Comparison of ENCODE assay signal across 1 cellular context in genomic region chr2:12715878-12716249, GRCh38.
TF ChIP-seq lines count a peak whose summit lies in the region.

No MANE protein-coding gene starts in this region.

TF ChIP-seq in K562, 482 proteins besides CTCF, POLR2A, EP300 and RAD21 (continued from another document):
- TF ChIP-seq, protein P1, sequence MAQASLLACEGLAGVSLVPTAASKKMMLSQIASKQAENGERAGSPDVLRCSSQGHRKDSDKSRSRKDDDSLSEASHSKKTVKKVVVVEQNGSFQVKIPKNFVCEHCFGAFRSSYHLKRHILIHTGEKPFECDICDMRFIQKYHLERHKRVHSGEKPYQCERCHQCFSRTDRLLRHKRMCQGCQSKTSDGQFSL (CRISPR knock-in tag; IDR thresholded peaks at IDR 0.05): no peak
- TF ChIP-seq, protein P1 (tag; IDR thresholded peaks at IDR 0.05): peak in 1 of 2 experiments; percentile 73; a peak in 2 of 4 replicates
- TF ChIP-seq NR1H2 (CRISPR knock-in tag; IDR thresholded peaks at IDR 0.05) (no peak), XRCC4 (IDR thresholded peaks at IDR 0.05; ENCODE audit: extremely low read depth, insufficient read depth, insufficient read length) (no peak), E2F4 (CRISPR knock-in tag; IDR thresholded peaks at IDR 0.05; ENCODE audit: low read depth) (no peak), TAF1 (IDR thresholded peaks at IDR 0.05; ENCODE audit: control insufficient read depth, extremely low read depth, insufficient read depth, low read length, severe bottlenecking) (no peak), TGIF2 (CRISPR knock-in tag; IDR thresholded peaks at IDR 0.05) (no peak), POU5F1 (IDR thresholded peaks at IDR 0.05; ENCODE audit: borderline replicate concordance, low read depth, low read length, partially characterized antibody) (no peak), MITF (IDR thresholded peaks at IDR 0.05) (no peak), ZNF311 (CRISPR knock-in tag; IDR thresholded peaks at IDR 0.05) (no peak), STAG1 (CRISPR knock-in tag; IDR thresholded peaks at IDR 0.05; ENCODE audit: borderline replicate concordance) (peak; percentile 9; the same call in 1 of the 2 replicates), ZNF561 (CRISPR knock-in tag; conservative IDR thresholded peaks at IDR 0.05) (no peak), ZBTB7A (IDR thresholded peaks at IDR 0.05; ENCODE audit: borderline replicate concordance, control insufficient read depth, low read depth, low read length) (peak; percentile 22; the same call in 1 of the 2 replicates), ZNF384 (IDR thresholded peaks at IDR 0.05; ENCODE audit: low read depth, low read length) (no peak), KDM2B (CRISPR knock-in tag; IDR thresholded peaks at IDR 0.05) (no peak), CHD4 (IDR thresholded peaks at IDR 0.05; ENCODE audit: insufficient read depth, insufficient replicate concordance, low read depth, low read length, poor library complexity, severe bottlenecking) (no peak), ZNF354B (CRISPR knock-in tag; IDR thresholded peaks at IDR 0.05) (no peak), TBL1XR1 (IDR thresholded peaks at IDR 0.05; ENCODE audit: low read length in 2 of 2) (no peak), HDAC3 (IDR thresholded peaks at IDR 0.05; ENCODE audit: borderline replicate concordance, partially characterized antibody) (no peak), NKRF (IDR thresholded peaks at IDR 0.05; ENCODE audit: borderline replicate concordance) (no peak), MAFG (tag; conservative IDR thresholded peaks at IDR 0.05) (no peak), EP400 (IDR thresholded peaks at IDR 0.05) (no peak), POLR3A (IDR thresholded peaks at IDR 0.05; ENCODE audit: borderline replicate concordance, extremely low read depth, insufficient read depth, insufficient read length) (no peak)
- TF ChIP-seq, protein P2, sequence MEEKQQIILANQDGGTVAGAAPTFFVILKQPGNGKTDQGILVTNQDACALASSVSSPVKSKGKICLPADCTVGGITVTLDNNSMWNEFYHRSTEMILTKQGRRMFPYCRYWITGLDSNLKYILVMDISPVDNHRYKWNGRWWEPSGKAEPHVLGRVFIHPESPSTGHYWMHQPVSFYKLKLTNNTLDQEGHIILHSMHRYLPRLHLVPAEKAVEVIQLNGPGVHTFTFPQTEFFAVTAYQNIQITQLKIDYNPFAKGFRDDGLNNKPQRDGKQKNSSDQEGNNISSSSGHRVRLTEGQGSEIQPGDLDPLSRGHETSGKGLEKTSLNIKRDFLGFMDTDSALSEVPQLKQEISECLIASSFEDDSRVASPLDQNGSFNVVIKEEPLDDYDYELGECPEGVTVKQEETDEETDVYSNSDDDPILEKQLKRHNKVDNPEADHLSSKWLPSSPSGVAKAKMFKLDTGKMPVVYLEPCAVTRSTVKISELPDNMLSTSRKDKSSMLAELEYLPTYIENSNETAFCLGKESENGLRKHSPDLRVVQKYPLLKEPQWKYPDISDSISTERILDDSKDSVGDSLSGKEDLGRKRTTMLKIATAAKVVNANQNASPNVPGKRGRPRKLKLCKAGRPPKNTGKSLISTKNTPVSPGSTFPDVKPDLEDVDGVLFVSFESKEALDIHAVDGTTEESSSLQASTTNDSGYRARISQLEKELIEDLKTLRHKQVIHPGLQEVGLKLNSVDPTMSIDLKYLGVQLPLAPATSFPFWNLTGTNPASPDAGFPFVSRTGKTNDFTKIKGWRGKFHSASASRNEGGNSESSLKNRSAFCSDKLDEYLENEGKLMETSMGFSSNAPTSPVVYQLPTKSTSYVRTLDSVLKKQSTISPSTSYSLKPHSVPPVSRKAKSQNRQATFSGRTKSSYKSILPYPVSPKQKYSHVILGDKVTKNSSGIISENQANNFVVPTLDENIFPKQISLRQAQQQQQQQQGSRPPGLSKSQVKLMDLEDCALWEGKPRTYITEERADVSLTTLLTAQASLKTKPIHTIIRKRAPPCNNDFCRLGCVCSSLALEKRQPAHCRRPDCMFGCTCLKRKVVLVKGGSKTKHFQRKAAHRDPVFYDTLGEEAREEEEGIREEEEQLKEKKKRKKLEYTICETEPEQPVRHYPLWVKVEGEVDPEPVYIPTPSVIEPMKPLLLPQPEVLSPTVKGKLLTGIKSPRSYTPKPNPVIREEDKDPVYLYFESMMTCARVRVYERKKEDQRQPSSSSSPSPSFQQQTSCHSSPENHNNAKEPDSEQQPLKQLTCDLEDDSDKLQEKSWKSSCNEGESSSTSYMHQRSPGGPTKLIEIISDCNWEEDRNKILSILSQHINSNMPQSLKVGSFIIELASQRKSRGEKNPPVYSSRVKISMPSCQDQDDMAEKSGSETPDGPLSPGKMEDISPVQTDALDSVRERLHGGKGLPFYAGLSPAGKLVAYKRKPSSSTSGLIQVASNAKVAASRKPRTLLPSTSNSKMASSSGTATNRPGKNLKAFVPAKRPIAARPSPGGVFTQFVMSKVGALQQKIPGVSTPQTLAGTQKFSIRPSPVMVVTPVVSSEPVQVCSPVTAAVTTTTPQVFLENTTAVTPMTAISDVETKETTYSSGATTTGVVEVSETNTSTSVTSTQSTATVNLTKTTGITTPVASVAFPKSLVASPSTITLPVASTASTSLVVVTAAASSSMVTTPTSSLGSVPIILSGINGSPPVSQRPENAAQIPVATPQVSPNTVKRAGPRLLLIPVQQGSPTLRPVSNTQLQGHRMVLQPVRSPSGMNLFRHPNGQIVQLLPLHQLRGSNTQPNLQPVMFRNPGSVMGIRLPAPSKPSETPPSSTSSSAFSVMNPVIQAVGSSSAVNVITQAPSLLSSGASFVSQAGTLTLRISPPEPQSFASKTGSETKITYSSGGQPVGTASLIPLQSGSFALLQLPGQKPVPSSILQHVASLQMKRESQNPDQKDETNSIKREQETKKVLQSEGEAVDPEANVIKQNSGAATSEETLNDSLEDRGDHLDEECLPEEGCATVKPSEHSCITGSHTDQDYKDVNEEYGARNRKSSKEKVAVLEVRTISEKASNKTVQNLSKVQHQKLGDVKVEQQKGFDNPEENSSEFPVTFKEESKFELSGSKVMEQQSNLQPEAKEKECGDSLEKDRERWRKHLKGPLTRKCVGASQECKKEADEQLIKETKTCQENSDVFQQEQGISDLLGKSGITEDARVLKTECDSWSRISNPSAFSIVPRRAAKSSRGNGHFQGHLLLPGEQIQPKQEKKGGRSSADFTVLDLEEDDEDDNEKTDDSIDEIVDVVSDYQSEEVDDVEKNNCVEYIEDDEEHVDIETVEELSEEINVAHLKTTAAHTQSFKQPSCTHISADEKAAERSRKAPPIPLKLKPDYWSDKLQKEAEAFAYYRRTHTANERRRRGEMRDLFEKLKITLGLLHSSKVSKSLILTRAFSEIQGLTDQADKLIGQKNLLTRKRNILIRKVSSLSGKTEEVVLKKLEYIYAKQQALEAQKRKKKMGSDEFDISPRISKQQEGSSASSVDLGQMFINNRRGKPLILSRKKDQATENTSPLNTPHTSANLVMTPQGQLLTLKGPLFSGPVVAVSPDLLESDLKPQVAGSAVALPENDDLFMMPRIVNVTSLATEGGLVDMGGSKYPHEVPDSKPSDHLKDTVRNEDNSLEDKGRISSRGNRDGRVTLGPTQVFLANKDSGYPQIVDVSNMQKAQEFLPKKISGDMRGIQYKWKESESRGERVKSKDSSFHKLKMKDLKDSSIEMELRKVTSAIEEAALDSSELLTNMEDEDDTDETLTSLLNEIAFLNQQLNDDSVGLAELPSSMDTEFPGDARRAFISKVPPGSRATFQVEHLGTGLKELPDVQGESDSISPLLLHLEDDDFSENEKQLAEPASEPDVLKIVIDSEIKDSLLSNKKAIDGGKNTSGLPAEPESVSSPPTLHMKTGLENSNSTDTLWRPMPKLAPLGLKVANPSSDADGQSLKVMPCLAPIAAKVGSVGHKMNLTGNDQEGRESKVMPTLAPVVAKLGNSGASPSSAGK (IDR thresholded peaks at IDR 0.05): no peak
- TF ChIP-seq, protein P3, sequence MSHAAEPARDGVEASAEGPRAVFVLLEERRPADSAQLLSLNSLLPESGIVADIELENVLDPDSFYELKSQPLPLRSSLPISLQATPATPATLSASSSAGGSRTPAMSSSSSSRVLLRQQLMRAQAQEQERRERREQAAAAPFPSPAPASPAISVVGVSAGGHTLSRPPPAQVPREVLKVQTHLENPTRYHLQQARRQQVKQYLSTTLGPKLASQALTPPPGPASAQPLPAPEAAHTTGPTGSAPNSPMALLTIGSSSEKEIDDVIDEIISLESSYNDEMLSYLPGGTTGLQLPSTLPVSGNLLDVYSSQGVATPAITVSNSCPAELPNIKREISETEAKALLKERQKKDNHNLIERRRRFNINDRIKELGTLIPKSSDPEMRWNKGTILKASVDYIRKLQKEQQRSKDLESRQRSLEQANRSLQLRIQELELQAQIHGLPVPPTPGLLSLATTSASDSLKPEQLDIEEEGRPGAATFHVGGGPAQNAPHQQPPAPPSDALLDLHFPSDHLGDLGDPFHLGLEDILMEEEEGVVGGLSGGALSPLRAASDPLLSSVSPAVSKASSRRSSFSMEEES (CRISPR knock-in tag; IDR thresholded peaks at IDR 0.05): no peak
- TF ChIP-seq, protein P4, sequence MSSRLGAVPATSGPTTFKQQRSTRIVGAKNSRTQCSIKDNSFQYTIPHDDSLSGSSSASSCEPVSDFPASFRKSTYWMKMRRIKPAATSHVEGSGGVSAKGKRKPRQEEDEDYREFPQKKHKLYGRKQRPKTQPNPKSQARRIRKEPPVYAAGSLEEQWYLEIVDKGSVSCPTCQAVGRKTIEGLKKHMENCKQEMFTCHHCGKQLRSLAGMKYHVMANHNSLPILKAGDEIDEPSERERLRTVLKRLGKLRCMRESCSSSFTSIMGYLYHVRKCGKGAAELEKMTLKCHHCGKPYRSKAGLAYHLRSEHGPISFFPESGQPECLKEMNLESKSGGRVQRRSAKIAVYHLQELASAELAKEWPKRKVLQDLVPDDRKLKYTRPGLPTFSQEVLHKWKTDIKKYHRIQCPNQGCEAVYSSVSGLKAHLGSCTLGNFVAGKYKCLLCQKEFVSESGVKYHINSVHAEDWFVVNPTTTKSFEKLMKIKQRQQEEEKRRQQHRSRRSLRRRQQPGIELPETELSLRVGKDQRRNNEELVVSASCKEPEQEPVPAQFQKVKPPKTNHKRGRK (tag; IDR thresholded peaks at IDR 0.05): no peak
